1 cellular context compared by ENCODE assay signal in genomic region chr17:75729351-75729750, GRCh38.
TF ChIP-seq lines count a peak whose summit lies in the region.

No MANE protein-coding gene starts in this region.

TF ChIP-seq in HepG2, 621 proteins besides CTCF, POLR2A, EP300 and RAD21:
- no peak for TF ChIP-seq E2F5 (CRISPR knock-in tag; conservative IDR thresholded peaks at IDR 0.05)
